12 cellular contexts compared by ENCODE assay signal in genomic region chr18:13378150-13378549, GRCh38.
DNase-seq lines count a peak whose midpoint lies in the region; TF ChIP-seq lines count a peak whose summit lies in the region.
"Had no signal": no experiment of that assay in that cellular context is flagged by ENCODE, and none has a peak within 500 bp of the region (broad histone marks: within the 10 kb centered on the region; RNA-seq: fewer than 3 reads in every experiment).

No MANE protein-coding gene starts in this region.

- H3K4me1 Mint-ChIP-seq in T-helper 2 cell treated with Interferon-gamma antibody and Interleukin-4, amounts not matched to agents 5 μg/mL and 100 μg/mL, for 36 hours (ENCODE audit: low read depth) = peaks cover 70% of the 10 kb centered on the region

- peaks cover 52% of the 10 kb centered on the region for H3K4me1 ChIP-seq in suprapubic skin

- no peaks in the 10 kb centered on the region for H3K36me3 Mint-ChIP-seq in T-helper 2 cell treated with Interferon-gamma antibody and Interleukin-4, amounts not matched to agents 5 μg/mL and 100 μg/mL, for 36 hours (ENCODE audit: low read depth)

- no peak for TF ChIP-seq EP300 in suprapubic skin (IDR thresholded peaks at IDR 0.05)

- WGBS in suprapubic skin = 80% methylated on average over 9 of the region's 9 CpGs

- peak overlapping the region; percentile 80 for H3K4me3 Mint-ChIP-seq in T-helper 2 cell treated with Interferon-gamma antibody and Interleukin-4, amounts not matched to agents 5 μg/mL and 100 μg/mL, for 36 hours

- no peaks in the 10 kb centered on the region for H3K9me3 ChIP-seq in suprapubic skin
- H3K9me3 ChIP-seq: MG63, thoracic aorta had no signal

- H3K27ac ChIP-seq in suprapubic skin = no peak overlapping the region
- H3K27ac ChIP-seq: brain microvascular endothelial cell had no signal

- no peaks in the 10 kb centered on the region for H3K9me3 Mint-ChIP-seq in T-helper 2 cell treated with Interferon-gamma antibody and Interleukin-4, amounts not matched to agents 5 μg/mL and 100 μg/mL, for 36 hours

- no peaks in the 10 kb centered on the region for H3K36me3 ChIP-seq in suprapubic skin
- H3K36me3 ChIP-seq: brain microvascular endothelial cell, MG63, thoracic aorta had no signal

- DNase-seq in activated T-cell treated with anti-CD3 and anti-CD28 coated beads, Interleukin-2, amount 50 U/mL, for 1 hour = peak; percentile 45
- DNase-seq in activated T-cell treated with anti-CD3 and anti-CD28 coated beads for 4 hours = no peak
- DNase-seq in T-helper 2 cell treated with Interferon-gamma antibody and Interleukin-4, amounts not matched to agents 5 μg/mL and 100 μg/mL, for 36 hours (ENCODE audit: low spot score) = no peak
- DNase-seq in central memory CD4-positive, alpha-beta T cell = peak; percentile 20
- DNase-seq in stimulated activated CD8-positive, alpha-beta memory T cell treated with anti-CD3 and anti-CD28 coated beads, Interleukin-4, amount 100 ng/mL, for 48 hours = peak; percentile 33
- no peak for DNase-seq in superior temporal gyrus (ENCODE audit: extremely low spot score)
- DNase-seq in T-helper 9 cell = no peak
- no peak for DNase-seq in suprapubic skin (ENCODE audit: low spot score in 2 of 2)
- DNase-seq: DMS153, MG63 had no signal

- no peak for TF ChIP-seq POLR2A in suprapubic skin (IDR thresholded peaks at IDR 0.05)

- peak overlapping the region; percentile 95 for H3K27ac Mint-ChIP-seq in T-helper 2 cell treated with Interferon-gamma antibody and Interleukin-4, amounts not matched to agents 5 μg/mL and 100 μg/mL, for 36 hours

- no peaks in the 10 kb centered on the region for H3K27me3 Mint-ChIP-seq in T-helper 2 cell treated with Interferon-gamma antibody and Interleukin-4, amounts not matched to agents 5 μg/mL and 100 μg/mL, for 36 hours (ENCODE audit: low read depth)

- H3K4me3 ChIP-seq in suprapubic skin = no peak overlapping the region
- H3K4me3 ChIP-seq: MG63, thoracic aorta had no signal

- no peak for TF ChIP-seq CTCF in suprapubic skin (IDR thresholded peaks at IDR 0.05)

- no peaks in the 10 kb centered on the region for H3K27me3 ChIP-seq in suprapubic skin
- H3K27me3 ChIP-seq: brain microvascular endothelial cell, MG63 had no signal

Comparison
In these comparisons a context has a peak if more than half of its experiments do, and no peak if none do; other contexts are left out.
1. DNase-seq: peak in activated T-cell treated with anti-CD3 and anti-CD28 coated beads, Interleukin-2, amount 50 U/mL, for 1 hour (single experiment), central memory CD4-positive, alpha-beta T cell (single experiment) and stimulated activated CD8-positive, alpha-beta memory T cell treated with anti-CD3 and anti-CD28 coated beads, Interleukin-4, amount 100 ng/mL, for 48 hours (single experiment); none in activated T-cell treated with anti-CD3 and anti-CD28 coated beads for 4 hours (single experiment), T-helper 2 cell treated with Interferon-gamma antibody and Interleukin-4, amounts not matched to agents 5 μg/mL and 100 μg/mL, for 36 hours (single experiment), superior temporal gyrus (single experiment), T-helper 9 cell (single experiment) and suprapubic skin (0 of 2).